Comparison of ENCODE assay signal across 1 cellular context in genomic region chr5:74326571-74327338, GRCh38.
A peak's percentile ranks its signal among the peaks of the same experiment; 100 is the strongest.
TF ChIP-seq lines count a peak whose summit lies in the region.

No MANE protein-coding gene starts in this region.

TF ChIP-seq in A549, 52 proteins besides CTCF, POLR2A, EP300 and RAD21 (continued from another document):
- TF ChIP-seq FOXS1 (CRISPR knock-in tag; IDR thresholded peaks at IDR 0.05) (no peak), HOXB5 (CRISPR knock-in tag; IDR thresholded peaks at IDR 0.05) (no peak), KDM1A (IDR thresholded peaks at IDR 0.05; ENCODE audit: low read depth) (no peak), GATA3 (IDR thresholded peaks at IDR 0.05; ENCODE audit: borderline replicate concordance) (peak; percentile 58; the same call in 1 of the 2 replicates), HDAC2 (IDR thresholded peaks at IDR 0.05) (no peak), PHF8 (IDR thresholded peaks at IDR 0.05; ENCODE audit: borderline replicate concordance, low read depth) (no peak)
- TF ChIP-seq, protein P1, sequence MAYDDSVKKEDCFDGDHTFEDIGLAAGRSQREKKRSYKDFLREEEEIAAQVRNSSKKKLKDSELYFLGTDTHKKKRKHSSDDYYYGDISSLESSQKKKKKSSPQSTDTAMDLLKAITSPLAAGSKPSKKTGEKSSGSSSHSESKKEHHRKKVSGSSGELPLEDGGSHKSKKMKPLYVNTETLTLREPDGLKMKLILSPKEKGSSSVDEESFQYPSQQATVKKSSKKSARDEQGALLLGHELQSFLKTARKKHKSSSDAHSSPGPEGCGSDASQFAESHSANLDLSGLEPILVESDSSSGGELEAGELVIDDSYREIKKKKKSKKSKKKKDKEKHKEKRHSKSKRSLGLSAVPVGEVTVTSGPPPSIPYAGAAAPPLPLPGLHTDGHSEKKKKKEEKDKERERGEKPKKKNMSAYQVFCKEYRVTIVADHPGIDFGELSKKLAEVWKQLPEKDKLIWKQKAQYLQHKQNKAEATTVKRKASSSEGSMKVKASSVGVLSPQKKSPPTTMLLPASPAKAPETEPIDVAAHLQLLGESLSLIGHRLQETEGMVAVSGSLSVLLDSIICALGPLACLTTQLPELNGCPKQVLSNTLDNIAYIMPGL (CRISPR knock-in tag; IDR thresholded peaks at IDR 0.05; ENCODE audit: borderline replicate concordance) = no peak
